1 cellular context compared by ENCODE assay signal in the genomic region with DNA sequence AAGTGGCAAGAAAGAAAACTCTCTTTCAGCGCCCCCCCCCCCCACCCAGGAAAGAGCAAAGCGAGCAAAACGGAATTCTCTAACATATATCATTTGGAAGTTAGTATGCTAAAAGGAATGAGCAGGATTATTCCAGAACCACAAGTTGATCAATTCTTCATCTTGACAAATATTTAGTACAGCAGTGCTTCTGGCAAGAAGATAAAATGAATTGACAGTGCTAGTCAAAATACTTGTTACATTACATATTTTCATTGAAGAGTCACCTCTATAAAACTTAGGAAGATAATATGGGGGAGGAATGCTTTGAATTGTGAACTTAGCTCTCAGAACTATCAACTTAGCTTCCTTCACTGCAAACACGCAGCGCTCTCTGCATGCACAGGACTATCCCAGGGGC.
TF ChIP-seq lines count a peak whose summit lies in the region.

No MANE protein-coding gene starts in this region.

TF ChIP-seq in SK-N-SH treated with all-trans-retinoic acid at 6 μM for 48 hours, 23 proteins besides CTCF, POLR2A, EP300 and RAD21 (continued from another document):
- TF ChIP-seq, protein P1, sequence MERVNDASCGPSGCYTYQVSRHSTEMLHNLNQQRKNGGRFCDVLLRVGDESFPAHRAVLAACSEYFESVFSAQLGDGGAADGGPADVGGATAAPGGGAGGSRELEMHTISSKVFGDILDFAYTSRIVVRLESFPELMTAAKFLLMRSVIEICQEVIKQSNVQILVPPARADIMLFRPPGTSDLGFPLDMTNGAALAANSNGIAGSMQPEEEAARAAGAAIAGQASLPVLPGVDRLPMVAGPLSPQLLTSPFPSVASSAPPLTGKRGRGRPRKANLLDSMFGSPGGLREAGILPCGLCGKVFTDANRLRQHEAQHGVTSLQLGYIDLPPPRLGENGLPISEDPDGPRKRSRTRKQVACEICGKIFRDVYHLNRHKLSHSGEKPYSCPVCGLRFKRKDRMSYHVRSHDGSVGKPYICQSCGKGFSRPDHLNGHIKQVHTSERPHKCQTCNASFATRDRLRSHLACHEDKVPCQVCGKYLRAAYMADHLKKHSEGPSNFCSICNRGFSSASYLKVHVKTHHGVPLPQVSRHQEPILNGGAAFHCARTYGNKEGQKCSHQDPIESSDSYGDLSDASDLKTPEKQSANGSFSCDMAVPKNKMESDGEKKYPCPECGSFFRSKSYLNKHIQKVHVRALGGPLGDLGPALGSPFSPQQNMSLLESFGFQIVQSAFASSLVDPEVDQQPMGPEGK (CRISPR knock-in tag; IDR thresholded peaks at IDR 0.05; ENCODE audit: borderline replicate concordance), result no peak
- TF ChIP-seq ARNTL (CRISPR knock-in tag; IDR thresholded peaks at IDR 0.05; ENCODE audit: borderline replicate concordance, low read depth), result no peak
- no peak for TF ChIP-seq PPARA (CRISPR knock-in tag; IDR thresholded peaks at IDR 0.05; ENCODE audit: borderline replicate concordance)
- TF ChIP-seq ZNF8 (CRISPR knock-in tag; IDR thresholded peaks at IDR 0.05), result no peak
- no peak for TF ChIP-seq BACH2 (CRISPR knock-in tag; IDR thresholded peaks at IDR 0.05; ENCODE audit: borderline replicate concordance)
